ENCODE assay signal across 2 cellular contexts in genomic region chr11:79019277-79019676, GRCh38.
TF ChIP-seq lines count a peak whose summit lies in the region.

No MANE protein-coding gene starts in this region.

TF ChIP-seq in HepG2, 621 proteins besides CTCF, POLR2A, EP300 and RAD21 (continued from another document):
- TF ChIP-seq HINFP (CRISPR knock-in tag; IDR thresholded peaks at IDR 0.05; ENCODE audit: low read depth) (no peak), AKAP8 (CRISPR knock-in tag; IDR thresholded peaks at IDR 0.05) (no peak), ZNF788 (CRISPR knock-in tag; IDR thresholded peaks at IDR 0.05; ENCODE audit: borderline replicate concordance) (no peak), ZFP90 (CRISPR knock-in tag; IDR thresholded peaks at IDR 0.05; ENCODE audit: borderline replicate concordance) (no peak), ZNF160 (CRISPR knock-in tag; IDR thresholded peaks at IDR 0.05) (no peak), MAFK (conservative IDR thresholded peaks at IDR 0.05 in 1 of 2, IDR thresholded peaks at IDR 0.05 in 1 of 2; ENCODE audit: low read length in 2 of 2) (peak; percentile 65 to 73)
TF ChIP-seq in HepG2: peak in this region for 2.

TF ChIP-seq in K562, 482 proteins besides CTCF, POLR2A, EP300 and RAD21:
- no peak for TF ChIP-seq TSHZ1 (CRISPR knock-in tag; IDR thresholded peaks at IDR 0.05)
- 0 out of 2 replicates have a peak, but pooled peaks have one; percentile 12 for TF ChIP-seq MAFG (tag; conservative IDR thresholded peaks at IDR 0.05)
- TF ChIP-seq ZNF316 (IDR thresholded peaks at IDR 0.05) = peak; percentile 35; the same call in 1 of the 2 replicates
- TF ChIP-seq MAFF (IDR thresholded peaks at IDR 0.05; ENCODE audit: low read length) = 0 out of 2 replicates have a peak, but pooled peaks have one; percentile 13
- no peak for TF ChIP-seq ZFP1 (CRISPR knock-in tag; IDR thresholded peaks at IDR 0.05)
- TF ChIP-seq C11orf30 (IDR thresholded peaks at IDR 0.05; ENCODE audit: low read depth) = peak; percentile 23; the same call in 1 of the 2 replicates
